8 cellular contexts compared by ENCODE assay signal in genomic region chr7:151696738-151697514, GRCh38.
DNase-seq lines count a peak whose midpoint lies in the region; ATAC-seq, FAIRE-seq and TF ChIP-seq lines count a peak whose summit lies in the region.

No MANE protein-coding gene starts in this region.

- no peak for TF ChIP-seq EP300 in H1 (IDR thresholded peaks at IDR 0.05; ENCODE audit: borderline replicate concordance in 1 of 2, low read depth in 2 of 2, low read length in 2 of 2)
- TF ChIP-seq EP300 in gastroesophageal sphincter (IDR thresholded peaks at IDR 0.05): no peak

- H3K23ac ChIP-seq in H1 (ENCODE audit: insufficient read length): no peak overlapping the region
- peak overlapping the region; percentile 27 for H3K23ac ChIP-seq in neuronal stem cell (ENCODE audit: low read depth, low read length, poor library complexity)

- H3K27me3 ChIP-seq in H1 (replicated peaks in 1 of 4; ENCODE audit: control insufficient read depth in 3 of 4, extremely low read depth in 1 of 4, insufficient read depth in 3 of 4, low read length in 3 of 4) (no peaks in the 10 kb centered on the region), neuronal stem cell (ENCODE audit: control insufficient read depth in 3 of 3, insufficient read depth in 3 of 3, low read depth in 1 of 3, low read length in 3 of 3) (no peaks in the 10 kb centered on the region), gastroesophageal sphincter (no peaks in the 10 kb centered on the region)

- no peaks in the 10 kb centered on the region for H3K79me2 ChIP-seq in H1 (ENCODE audit: control insufficient read depth in 1 of 2, insufficient read depth in 2 of 2, low read length in 2 of 2)

- ATAC-seq in HG02885 (IDR thresholded peaks at IDR 0.05; ENCODE audit: poor library complexity, unreplicated experiment) (no peak), gastroesophageal sphincter (no peak), HG02759 (IDR thresholded peaks at IDR 0.05; ENCODE audit: unreplicated experiment) (no peak)

- H3K14ac ChIP-seq in H1 (ENCODE audit: insufficient read length): no peak overlapping the region
- H3K14ac ChIP-seq in neuronal stem cell (ENCODE audit: low read length): no peak overlapping the region

- no peaks in the 10 kb centered on the region for H3K9me3 ChIP-seq in H1 (ENCODE audit: insufficient read depth in 2 of 2, low read depth in 1 of 2, low read length in 1 of 2)
- H3K9me3 ChIP-seq in neuronal stem cell (replicated peaks in 1 of 2; ENCODE audit: control insufficient read depth in 2 of 2, insufficient read depth in 1 of 2, low read depth in 1 of 2, low read length in 2 of 2): no peaks in the 10 kb centered on the region
- no peaks in the 10 kb centered on the region for H3K9me3 ChIP-seq in gastroesophageal sphincter

- H3K9ac ChIP-seq in H1 (replicated peaks in 1 of 4; ENCODE audit: extremely low read depth in 1 of 4, low read depth in 3 of 4, low read length in 3 of 4) (no peak overlapping the region), neuronal stem cell (ENCODE audit: low read depth, low read length, poor library complexity) (no peak overlapping the region)

- 83% methylated on average over 18 of the region's 18 CpGs; no CpG with 5 or more reads in 1 of the 2 experiments for WGBS in H1 (ENCODE audit: extremely low coverage in 1 of 2, insufficient coverage in 1 of 2, insufficient read length in 1 of 2, insufficient replicate concordance in 2 of 2, low coverage in 1 of 2, low lambda C conversion rate in 2 of 2, missing lambda C conversion rate in 1 of 2), 2 experiments
- WGBS in neuronal stem cell (ENCODE audit: extremely low coverage in 2 of 2, insufficient read length in 2 of 2, insufficient replicate concordance in 1 of 2), 2 donors: no CpG with 5 or more reads among the region's 18 CpGs
- WGBS in gastroesophageal sphincter (ENCODE audit: low coverage in 1 of 2), 2 donors: 17 to 85% methylated on average over 1 to 4 of the region's 18 CpGs

- POLR2A ChIA-PET in H1 (lab: Charles Lee; ENCODE audit: partially characterized antibody): no interaction called here

- H2BK5ac ChIP-seq in H1 (ENCODE audit: low read depth, low read length) (peak overlapping the region; percentile 24; the same call in 1 of the 2 replicates), neuronal stem cell (ENCODE audit: low read length) (no peak overlapping the region)

- H4K91ac ChIP-seq in H1 (replicated peaks; ENCODE audit: insufficient read length, low read length) (no peak overlapping the region), neuronal stem cell (ENCODE audit: low read depth, low read length, poor library complexity) (no peak overlapping the region)

- H3K4ac ChIP-seq in H1 (replicated peaks; ENCODE audit: insufficient read length, low read depth, low read length) (no peak overlapping the region), neuronal stem cell (ENCODE audit: low read length) (no peak overlapping the region)

- no peaks in the 10 kb centered on the region for H4K20me1 ChIP-seq in H1 (replicated peaks in 1 of 2; ENCODE audit: control insufficient read depth in 1 of 2, insufficient read depth in 2 of 2, low read length in 2 of 2)

- H2AFZ ChIP-seq in H1 (ENCODE audit: low read length) (peak overlapping the region; percentile 41; the same call in 1 of the 2 replicates), neuronal stem cell (ENCODE audit: low read length) (peak overlapping the region; percentile 82)

- H3K36me3 ChIP-seq in H1 (ENCODE audit: control insufficient read depth in 2 of 4, insufficient read depth in 4 of 4, low read length in 3 of 4): no peaks in the 10 kb centered on the region
- no peaks in the 10 kb centered on the region for H3K36me3 ChIP-seq in neuronal stem cell (replicated peaks in 1 of 2; ENCODE audit: control insufficient read depth in 2 of 2, insufficient read depth in 2 of 2, low read length in 2 of 2)
- no peaks in the 10 kb centered on the region for H3K36me3 ChIP-seq in gastroesophageal sphincter

- TF ChIP-seq CTCF in H1 (IDR thresholded peaks at IDR 0.05; ENCODE audit: control extremely low read depth in 1 of 3, insufficient read depth in 1 of 3, low read depth in 1 of 3, low read length in 3 of 3) (peak; percentile 26 to 46 (median 27); a peak in 3 of 4 replicates), gastroesophageal sphincter (IDR thresholded peaks at IDR 0.05) (no peak)

- H3K56ac ChIP-seq in H1 (replicated peaks; ENCODE audit: insufficient read length, low read depth, low read length): no peak overlapping the region

- H3K4me1 ChIP-seq in H1 (replicated peaks in 1 of 4; ENCODE audit: control insufficient read depth in 3 of 4, insufficient read depth in 4 of 4, low read length in 3 of 4): peaks cover 0 to 15% (median 11%) of the 10 kb centered on the region in 4 experiments; a peak in 6 of 7 replicates
- H3K4me1 ChIP-seq in neuronal stem cell (ENCODE audit: control insufficient read depth in 2 of 2, insufficient read depth in 1 of 2, low read depth in 1 of 2, low read length in 2 of 2): peaks cover 23 to 26% of the 10 kb centered on the region in 2 donors
- peaks cover 0 to 56% (median 15%) of the 10 kb centered on the region in 3 donors for H3K4me1 ChIP-seq in gastroesophageal sphincter

- H2BK12ac ChIP-seq in H1 (ENCODE audit: low read depth, low read length) (peak overlapping the region; percentile 87), neuronal stem cell (ENCODE audit: low read length) (no peak overlapping the region)

- TF ChIP-seq RAD21 in H1 (IDR thresholded peaks at IDR 0.05 in 1 of 2, conservative IDR thresholded peaks at IDR 0.05 in 1 of 2; ENCODE audit: low read depth in 2 of 2, low read length in 2 of 2): peak in 1 of 2 experiments; percentile 50; a peak in 3 of 4 replicates

- TF ChIP-seq POLR2A in H1 (IDR thresholded peaks at IDR 0.05; ENCODE audit: control extremely low read depth in 1 of 2, low read depth in 2 of 2, low read length in 2 of 2) (no peak), gastroesophageal sphincter (IDR thresholded peaks at IDR 0.05) (no peak)

- H2BK15ac ChIP-seq in H1 (ENCODE audit: low read length): no peak overlapping the region; the same call in 1 of the 2 replicates
- peak overlapping the region; percentile 93 for H2BK15ac ChIP-seq in neuronal stem cell (ENCODE audit: low read length)

- H4K5ac ChIP-seq in H1 (ENCODE audit: insufficient read length, low read depth, low read length): no peak overlapping the region

- 0 out of 2 replicates have a peak overlapping the region, but pooled peaks have one; percentile 37 for H4K8ac ChIP-seq in H1 (ENCODE audit: extremely low read depth, insufficient read depth, low read length)
- H4K8ac ChIP-seq in neuronal stem cell (ENCODE audit: low read depth, low read length): no peak overlapping the region

- H3K4me2 ChIP-seq in H1 (ENCODE audit: insufficient read depth in 1 of 2, low read depth in 2 of 2, low read length in 2 of 2) (no peak overlapping the region), neuronal stem cell (ENCODE audit: insufficient read depth, low read length, poor library complexity, severe bottlenecking) (no peak overlapping the region)

- H2BK20ac ChIP-seq in H1 (ENCODE audit: low read length): no peak overlapping the region

- no peak overlapping the region for H3K27ac ChIP-seq in H1 (ENCODE audit: low read depth, low read length)
- H3K27ac ChIP-seq in neuronal stem cell (replicated peaks; ENCODE audit: low read length): no peak overlapping the region
- H3K27ac ChIP-seq in gastroesophageal sphincter: no peak overlapping the region

- H3K4me3 ChIP-seq in H1 (ENCODE audit: extremely low read depth in 1 of 4, insufficient read depth in 2 of 4, low read depth in 3 of 4, low read length in 4 of 4) (no peak overlapping the region), neuronal stem cell (ENCODE audit: low read length in 2 of 2) (peak overlapping the region in 1 of 2 donors; percentile 36), gastroesophageal sphincter (no peak overlapping the region)

- H2BK120ac ChIP-seq in H1 (replicated peaks; ENCODE audit: low read depth, low read length) (no peak overlapping the region), neuronal stem cell (ENCODE audit: low read depth, low read length) (peak overlapping the region; percentile 77)

- FAIRE-seq in H1 (lab: Jason Lieb, UNC): no peak

- no peaks in the 10 kb centered on the region for H3K23me2 ChIP-seq in H1 (ENCODE audit: low read depth, low read length)

- CTCF ChIA-PET in H1 (lab: Charles Lee; ENCODE audit: partially characterized antibody): interaction anchor here (0.6 to 4.3 kb wide), 23 partner anchors 8 to 356 kb away, joined by 3 to 43 read pairs (median 4); no protein-coding TSS in a partner anchor

- peak; percentile 44 for DNase-seq in ELF-1 (ENCODE audit: low read depth, low spot score)
- DNase-seq in NCI-H226: peak; percentile 92
- DNase-seq in H1 (ENCODE audit: low read depth in 1 of 2, low spot score in 2 of 2): peak in 1 of 2 experiments; percentile 33
- no peak for DNase-seq in neuronal stem cell (ENCODE audit: low spot score)
- DNase-seq in stimulated activated CD4-positive, alpha-beta T cell treated with anti-CD3 and anti-CD28 coated beads, Interleukin-4, amount 100 ng/mL, for 4 hours: no peak

- H3K18ac ChIP-seq in H1 (ENCODE audit: extremely low read depth, low read length): peak overlapping the region; percentile 71; the same call in 1 of the 2 replicates
- H3K18ac ChIP-seq in neuronal stem cell (ENCODE audit: low read length): peak overlapping the region; percentile 84

- H2AK5ac ChIP-seq in H1 (ENCODE audit: low read depth, low read length) (no peak overlapping the region), neuronal stem cell (ENCODE audit: low read depth, low read length) (peak overlapping the region; percentile 13)

- no peaks in the 10 kb centered on the region for H3K79me1 ChIP-seq in H1 (ENCODE audit: low read depth, low read length)
- H3K79me1 ChIP-seq in neuronal stem cell (ENCODE audit: low read depth, low read length): no peaks in the 10 kb centered on the region

TF ChIP-seq in H1, 55 proteins besides CTCF, POLR2A, EP300 and RAD21 (continues in another document):
- TF ChIP-seq TEAD4 (IDR thresholded peaks at IDR 0.05; ENCODE audit: low read depth, low read length) (no peak), ATF2 (IDR thresholded peaks at IDR 0.05; ENCODE audit: low read length) (no peak), KDM4A (IDR thresholded peaks at IDR 0.05; ENCODE audit: low read depth, low read length, severe bottlenecking) (no peak), PHF8 (conservative IDR thresholded peaks at IDR 0.05; ENCODE audit: low read depth, low read length) (no peak), BRCA1 (IDR thresholded peaks at IDR 0.05; ENCODE audit: low read depth, low read length) (no peak), SAP30 (IDR thresholded peaks at IDR 0.05; ENCODE audit: insufficient read depth, insufficient replicate concordance, low read length) (no peak)

Comparison
In these comparisons a context has a peak if more than half of its experiments do, and no peak if none do; other contexts are left out.
1. DNase-seq: peak in ELF-1 (single experiment) and NCI-H226 (single experiment); none in neuronal stem cell (single experiment) and stimulated activated CD4-positive, alpha-beta T cell treated with anti-CD3 and anti-CD28 coated beads, Interleukin-4, amount 100 ng/mL, for 4 hours (0 of 2).
2. CTCF ChIP-seq: peak in H1 (3 of 3); none in gastroesophageal sphincter (0 of 4).